23 cellular contexts compared by ENCODE assay signal in the genomic region with DNA sequence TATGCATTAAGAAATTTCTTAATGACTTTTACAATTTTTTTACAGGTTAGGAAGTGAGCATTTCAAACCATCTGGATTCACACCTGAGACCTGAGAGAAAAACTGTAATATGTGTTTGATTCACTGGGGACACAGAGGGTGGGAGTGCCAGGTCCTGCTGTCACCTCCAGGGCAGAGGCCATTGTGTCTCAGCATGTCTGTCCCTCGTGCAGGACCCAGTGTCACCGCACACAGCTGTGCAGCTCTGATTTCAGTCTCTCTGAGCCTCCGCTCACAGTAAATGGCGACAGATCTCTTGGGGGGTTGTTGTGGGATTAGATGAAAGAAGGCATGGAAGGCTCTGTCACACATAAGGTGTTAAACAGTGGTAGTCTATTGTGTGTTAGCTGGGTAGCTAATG. TPM values are rescaled to one million over a fixed set of nuclear protein-coding genes. Genes with fewer than 3 reads are reported as not detected.
DNase-seq lines count a peak whose midpoint lies in the region; ATAC-seq, FAIRE-seq and TF ChIP-seq lines count a peak whose summit lies in the region.
"Had no signal": no experiment of that assay in that cellular context is flagged by ENCODE, and none has a peak within 500 bp of the region (broad histone marks: within the 10 kb centered on the region; RNA-seq: fewer than 3 reads in every experiment).

No MANE protein-coding gene starts in this region.

- H3K9ac ChIP-seq in HepG2 (ENCODE audit: insufficient read depth, low read depth, low read length): no peak overlapping the region
- H3K9ac ChIP-seq: KMS-11 had no signal

- no peak for TF ChIP-seq POLR2A in HepG2 (IDR thresholded peaks at IDR 0.05; ENCODE audit: insufficient read depth in 1 of 2, low read depth in 2 of 2, low read length in 2 of 2)

- WGBS in HepG2 (ENCODE audit: low lambda C conversion rate): 64% methylated on average over 4 of the region's 4 CpGs

- TF ChIP-seq CTCF in HEK293 (tag by site-specific recombination; IDR thresholded peaks at IDR 0.05): no peak
- TF ChIP-seq CTCF in coronary artery (IDR thresholded peaks at IDR 0.05): no peak
- TF ChIP-seq CTCF in HepG2 (CRISPR knock-in tag; IDR thresholded peaks at IDR 0.05): no peak

- no peak for TF ChIP-seq RAD21 in HepG2 (CRISPR knock-in tag; IDR thresholded peaks at IDR 0.05)

- TF ChIP-seq EP300 in HepG2 (IDR thresholded peaks at IDR 0.05; ENCODE audit: low read depth in 2 of 2, low read length in 2 of 2) (no peak), HepG2 (CRISPR knock-in tag; IDR thresholded peaks at IDR 0.05; ENCODE audit: borderline replicate concordance) (no peak)

- H3K27me3 ChIP-seq in HepG2 (ENCODE audit: control insufficient read depth in 1 of 2, insufficient read depth in 2 of 2, low read length in 2 of 2): no peaks in the 10 kb centered on the region

- H4K20me1 ChIP-seq in HepG2 (ENCODE audit: insufficient read depth, low read length): no peaks in the 10 kb centered on the region

- in situ Hi-C loops in HepG2 (cut with HindIII; ENCODE audit: extremely low pct_ligation_motif_present, low pct_unique_long_range_greater_than_20kb): no loop called here

- no peak for FAIRE-seq in HepG2 (lab: Jason Lieb, UNC)
- FAIRE-seq: A549, GM12892, GM18507, H54 had no signal

- peak; percentile 53 for DNase-seq in coronary artery (ENCODE audit: low spot score)
- DNase-seq in HepG2 (ENCODE audit: low spot score): no peak
- peak; percentile 44 for DNase-seq in posterior vena cava (ENCODE audit: low spot score)
- DNase-seq in stimulated activated CD4-positive, alpha-beta T cell treated with anti-CD3 and anti-CD28 coated beads, Interleukin-2, amount 100 ng/mL, for 24 hours: no peak
- no peak for DNase-seq in NCI-H748 treated with DMSO at 0.1 percent for 48 hours (lab: John Stamatoyannopoulos, UW)
- DNase-seq: C1 segment of cervical spinal cord; CD8-positive, alpha-beta memory T cell; DMS79; HFFc6; MV-4-11; NCI-H187; NCI-H2107; NCI-H2227 treated with DMSO at 0.1 percent for 48 hours; NCI-H510A treated with DMSO at 0.1 percent for 48 hours; PC-3 had no signal

- H3K4me1 ChIP-seq in HEK293 (ENCODE audit: control insufficient read depth, insufficient read depth, low read length): no peaks in the 10 kb centered on the region
- no peaks in the 10 kb centered on the region for H3K4me1 ChIP-seq in HepG2 (ENCODE audit: insufficient read depth, low read length)

- no peaks in the 10 kb centered on the region for H3K79me2 ChIP-seq in HepG2 (ENCODE audit: insufficient read depth, low read length)

- H3K36me3 ChIP-seq in HEK293 (ENCODE audit: control insufficient read depth in 2 of 2, insufficient read depth in 1 of 2, low read length in 2 of 2) (no peaks in the 10 kb centered on the region), HepG2 (replicated peaks in 1 of 2; ENCODE audit: control insufficient read depth in 1 of 2, insufficient read depth in 2 of 2, low read length in 2 of 2) (no peaks in the 10 kb centered on the region)

- H3K4me2 ChIP-seq in HepG2 (ENCODE audit: low read depth, low read length): no peak overlapping the region
- H3K4me2 ChIP-seq: A549, KMS-11 had no signal

- no TSS peak for BruUV-seq in HepG2 (replicated peaks; lab: Mats Ljungman, UMichigan)

- CTCF ChIA-PET in HEK293 (lab: Yijun Ruan, JAX) (no interaction called here), HepG2 (lab: Yijun Ruan, JAX; ENCODE audit: low intra/inter-chr PET ratio, low total read pairs) (no interaction called here)

- H3K9me3 ChIP-seq in HEK293 (ENCODE audit: control insufficient read depth, insufficient read depth, low read depth, low read length) (no peaks in the 10 kb centered on the region), HepG2 (ENCODE audit: low read length) (no peaks in the 10 kb centered on the region)
- H3K9me3 ChIP-seq: A549 had no signal

- ATAC-seq in HepG2 (peak; percentile 52), GM21717 (IDR thresholded peaks at IDR 0.05; ENCODE audit: unreplicated experiment) (no peak)
- ATAC-seq: A549, PC-3 had no signal

- no peak overlapping the region for H3K4me3 ChIP-seq in HEK293 (ENCODE audit: low read depth, low read length)
- H3K4me3 ChIP-seq in coronary artery: no peak overlapping the region
- no peak overlapping the region for H3K4me3 ChIP-seq in HepG2 (replicated peaks in 1 of 3; ENCODE audit: insufficient read depth in 1 of 3, low read depth in 2 of 3, low read length in 3 of 3)
- H3K4me3 ChIP-seq: A549 had no signal

- POLR2A ChIA-PET in HEK293 (lab: Yijun Ruan, JAX) (no interaction called here), HepG2 (lab: Yijun Ruan, JAX) (no interaction called here)

- no peak overlapping the region for H2AFZ ChIP-seq in HepG2 (ENCODE audit: low read length)

- intact Hi-C loops in HepG2 (cut with micrococcal nuclease; ENCODE audit: unreplicated experiment): no loop called here
- intact Hi-C loops in posterior vena cava (cut with DNase I): no loop called here

- H3K27ac ChIP-seq in HEK293 (ENCODE audit: extremely low read depth, low read depth, low read length): no peak overlapping the region
- H3K27ac ChIP-seq in coronary artery: no peak overlapping the region
- no peak overlapping the region for H3K27ac ChIP-seq in HepG2 (ENCODE audit: extremely low read length, insufficient read depth, low read length)
- H3K27ac ChIP-seq: A549, KMS-11, RWPE1 had no signal

TF ChIP-seq in HEK293, 187 proteins besides CTCF, POLR2A, EP300 and RAD21:
- TF ChIP-seq ZIC2 (tag by site-specific recombination; IDR thresholded peaks at IDR 0.05): peak; percentile 26; the same call in 1 of the 2 replicates
- TF ChIP-seq ZNF785 (tag by site-specific recombination; IDR thresholded peaks at IDR 0.05): no peak

RNA-seq across cellular contexts. Expression of gene CLDN24, which starts 23.0 kb away (rescaled TPM):
- total RNA-seq in HepG2 (2016; rRNA removed; fragmentation: Illumina TruSeq; extraction: Trizol): not detected in 2 replicates
- total RNA-seq in HepG2 (2016; cell fraction: cytosol; rRNA removed; fragmentation: Illumina TruSeq; extraction: Trizol; ENCODE audit: low read depth): not detected in 2 replicates
- total RNA-seq in HepG2 (2016; cell fraction: insoluble cytoplasmic fraction; rRNA removed; fragmentation: Illumina TruSeq; extraction: Trizol): not detected in 2 replicates
- total RNA-seq in HepG2 (2016; cell fraction: membrane; rRNA removed; fragmentation: Illumina TruSeq; extraction: Trizol): not detected in 2 replicates
- total RNA-seq in HepG2 (2016; cell fraction: nucleus; rRNA removed; fragmentation: Illumina TruSeq; extraction: Trizol): not detected in 2 replicates
- not detected in 2 replicates for polyA plus RNA-seq in HepG2 (2011; rRNA removed)
- polyA plus RNA-seq in HepG2 (2011; cell fraction: cytosol; rRNA removed): not detected in 2 replicates
- not detected in 2 replicates for polyA plus RNA-seq in HepG2 (2011; cell fraction: nucleus; rRNA removed)
- polyA plus RNA-seq in HepG2 (2012): not detected in 2 replicates
- polyA plus RNA-seq in HepG2 (2016; cell fraction: cytosol; fragmentation: Illumina TruSeq; extraction: Trizol; ENCODE audit: low read depth): not detected in 2 replicates
- polyA plus RNA-seq in HepG2 (2016; cell fraction: insoluble cytoplasmic fraction; fragmentation: Illumina TruSeq; extraction: Trizol; ENCODE audit: low read depth): not detected in 2 replicates
- not detected in 2 replicates for polyA plus RNA-seq in HepG2 (2016; cell fraction: membrane; fragmentation: Illumina TruSeq; extraction: Trizol; ENCODE audit: low read depth)
- not detected in 2 replicates for polyA plus RNA-seq in HepG2 (2016; cell fraction: nucleus; fragmentation: Illumina TruSeq; extraction: Trizol; ENCODE audit: insufficient read depth, low read depth)
- polyA minus RNA-seq in HepG2 (2011; rRNA and poly(A)+ RNA removed; ENCODE audit: low replicate concordance): not detected in 2 replicates
- polyA minus RNA-seq in HepG2 (2011; cell fraction: cytosol; rRNA and poly(A)+ RNA removed): not detected in 2 replicates
- not detected in 2 replicates for polyA minus RNA-seq in HepG2 (2011; cell fraction: nucleus; rRNA and poly(A)+ RNA removed)
- not detected for total RNA-seq in posterior vena cava
- total RNA-seq: CD8-positive, alpha-beta memory T cell; HFFc6; PC-3 had no signal
- polyA plus RNA-seq: A549; CD8-positive, alpha-beta memory T cell had no signal

RNA-seq across cellular contexts. Expression of gene CLDN22, which starts 25.2 kb away (rescaled TPM):
- total RNA-seq in HepG2 (2016; rRNA removed; fragmentation: Illumina TruSeq; extraction: Trizol): not detected in 2 replicates
- total RNA-seq in HepG2 (2016; cell fraction: cytosol; rRNA removed; fragmentation: Illumina TruSeq; extraction: Trizol; ENCODE audit: low read depth): not detected in 2 replicates
- not detected in 2 replicates for total RNA-seq in HepG2 (2016; cell fraction: insoluble cytoplasmic fraction; rRNA removed; fragmentation: Illumina TruSeq; extraction: Trizol)
- total RNA-seq in HepG2 (2016; cell fraction: membrane; rRNA removed; fragmentation: Illumina TruSeq; extraction: Trizol): not detected in 2 replicates
- total RNA-seq in HepG2 (2016; cell fraction: nucleus; rRNA removed; fragmentation: Illumina TruSeq; extraction: Trizol): not detected in 2 replicates
- 0.07 TPM in 1 of 2 replicates, not detected in the other for polyA plus RNA-seq in HepG2 (2011; rRNA removed)
- 0.03 TPM in 1 of 2 replicates, not detected in the other for polyA plus RNA-seq in HepG2 (2011; cell fraction: cytosol; rRNA removed)
- not detected in 2 replicates for polyA plus RNA-seq in HepG2 (2011; cell fraction: nucleus; rRNA removed)
- 0.90 and 1.0 TPM in 2 replicates for polyA plus RNA-seq in HepG2 (2012)
- polyA plus RNA-seq in HepG2 (2016; cell fraction: cytosol; fragmentation: Illumina TruSeq; extraction: Trizol; ENCODE audit: low read depth): not detected in 2 replicates
- polyA plus RNA-seq in HepG2 (2016; cell fraction: insoluble cytoplasmic fraction; fragmentation: Illumina TruSeq; extraction: Trizol; ENCODE audit: low read depth): not detected in 2 replicates
- not detected in 2 replicates for polyA plus RNA-seq in HepG2 (2016; cell fraction: membrane; fragmentation: Illumina TruSeq; extraction: Trizol; ENCODE audit: low read depth)
- not detected in 2 replicates for polyA plus RNA-seq in HepG2 (2016; cell fraction: nucleus; fragmentation: Illumina TruSeq; extraction: Trizol; ENCODE audit: insufficient read depth, low read depth)
- not detected in 2 replicates for polyA minus RNA-seq in HepG2 (2011; rRNA and poly(A)+ RNA removed; ENCODE audit: low replicate concordance)
- not detected in 2 replicates for polyA minus RNA-seq in HepG2 (2011; cell fraction: cytosol; rRNA and poly(A)+ RNA removed)
- 0.13 TPM in 1 of 2 replicates, not detected in the other for polyA minus RNA-seq in HepG2 (2011; cell fraction: nucleus; rRNA and poly(A)+ RNA removed)
- total RNA-seq in posterior vena cava: not detected
- total RNA-seq: CD8-positive, alpha-beta memory T cell; HFFc6; PC-3 had no signal
- polyA plus RNA-seq: A549; CD8-positive, alpha-beta memory T cell had no signal

Comparison
In these comparisons a context has a peak if more than half of its experiments do, and no peak if none do; other contexts are left out.
1. DNase-seq: peak in coronary artery (single experiment) and posterior vena cava (single experiment); none in HepG2 (single experiment), stimulated activated CD4-positive, alpha-beta T cell treated with anti-CD3 and anti-CD28 coated beads, Interleukin-2, amount 100 ng/mL, for 24 hours (0 of 2) and NCI-H748 treated with DMSO at 0.1 percent for 48 hours (single experiment).